8 cellular contexts compared by ENCODE assay signal in the genomic region with DNA sequence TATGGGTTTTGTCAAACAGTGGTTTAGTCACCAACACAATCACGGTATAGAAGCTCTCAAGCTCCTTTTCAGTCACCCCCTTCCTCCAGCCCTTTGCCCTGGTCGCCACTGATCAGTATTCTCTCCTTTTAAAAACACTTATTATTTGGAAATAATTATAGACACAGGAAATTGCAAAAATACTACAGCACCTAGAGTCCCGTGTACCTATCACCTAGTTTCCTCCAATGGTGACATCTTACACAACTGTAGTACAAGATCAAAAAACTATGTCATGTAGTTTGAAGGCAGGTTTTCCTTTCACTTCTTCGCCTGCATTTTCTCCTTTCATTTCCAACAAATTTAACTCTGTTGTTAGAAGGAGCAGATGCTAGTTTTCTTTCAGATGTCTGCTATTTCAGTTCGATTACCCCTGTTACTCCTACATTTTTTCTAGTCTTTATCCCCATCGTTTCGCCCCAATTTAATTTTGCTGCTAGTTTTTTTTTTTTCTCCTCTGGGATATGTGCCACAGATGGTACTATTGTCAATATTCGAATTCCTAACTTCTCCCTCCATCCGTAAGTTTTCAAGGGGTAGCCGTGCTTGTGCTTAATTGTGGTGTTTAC. TPM values are rescaled to one million over a fixed set of nuclear protein-coding genes. Genes with fewer than 3 reads are reported as not detected.
DNase-seq lines count a peak whose midpoint lies in the region; ATAC-seq and TF ChIP-seq lines count a peak whose summit lies in the region.

No MANE protein-coding gene starts in this region.

- intact Hi-C loops in ascending aorta (cut with DNase I): loop anchor here (5.0 to 10.0 kb wide), 3 partner anchors 464 to 736 kb away; a partner anchor contains a TSS

- H3K4me3 ChIP-seq in BLaER1 treated with 17β-estradiol and CSF1 and Interleukin-3, amounts not matched to agents 10 nM and 100 nM: peak overlapping the region; percentile 64 to 88 (median 80)
- H3K4me3 ChIP-seq in ascending aorta: peak overlapping the region; percentile 81 to 85
- H3K4me3 ChIP-seq in smooth muscle cell: peak overlapping the region; percentile 66

- no peaks in the 10 kb centered on the region for H3F3A ChIP-seq in smooth muscle cell (ENCODE audit: low read depth)

- TF ChIP-seq CTCF in ascending aorta (IDR thresholded peaks at IDR 0.05) (no peak), smooth muscle cell (IDR thresholded peaks at IDR 0.05; ENCODE audit: borderline replicate concordance, insufficient read depth, poor library complexity, severe bottlenecking) (no peak)

- peak; percentile 5 for DNase-seq in NCI-H345 (lab: John Stamatoyannopoulos, UW)
- no peak for DNase-seq in ascending aorta (ENCODE audit: low spot score in 2 of 2)
- peak; percentile 82 for DNase-seq in inferior parietal cortex (ENCODE audit: extremely low spot score)
- DNase-seq in smooth muscle cell (lab: John Stamatoyannopoulos, UW; ENCODE audit: unreplicated experiment): no peak
- no peak for DNase-seq in activated CD8-positive, alpha-beta memory T cell treated with anti-CD3 and anti-CD28 coated beads, Interleukin-2, amount 50 U/mL, for 48 hours

- peaks cover 0 to 2% (median 0%) of the 10 kb centered on the region in 11 experiments; a peak in 2 of 22 replicates for H3K9me3 ChIP-seq in BLaER1 treated with 17β-estradiol and CSF1 and Interleukin-3, amounts not matched to agents 10 nM and 100 nM (replicated peaks in 1 of 11)
- no peaks in the 10 kb centered on the region for H3K9me3 ChIP-seq in ascending aorta
- no peaks in the 10 kb centered on the region for H3K9me3 ChIP-seq in smooth muscle cell (replicated peaks; ENCODE audit: low read depth)

- ATAC-seq in GM18870 (IDR thresholded peaks at IDR 0.05; ENCODE audit: unreplicated experiment): peak; percentile 20
- ATAC-seq in GM19397 (IDR thresholded peaks at IDR 0.05; ENCODE audit: unreplicated experiment): no peak

- H3K4me2 ChIP-seq in BLaER1 treated with 17β-estradiol and CSF1 and Interleukin-3, amounts not matched to agents 10 nM and 100 nM: peak overlapping the region; percentile 59 to 82 (median 73)
- peak overlapping the region; percentile 86 for H3K4me2 ChIP-seq in smooth muscle cell

- H3K27me3 ChIP-seq in BLaER1 treated with 17β-estradiol and CSF1 and Interleukin-3, amounts not matched to agents 10 nM and 100 nM: no peaks in the 10 kb centered on the region
- H3K27me3 ChIP-seq in ascending aorta (no peaks in the 10 kb centered on the region), smooth muscle cell (ENCODE audit: low read depth) (no peaks in the 10 kb centered on the region)

- 9% methylated on average over 10 of the region's 10 CpGs for WGBS in smooth muscle cell (ENCODE audit: low lambda C conversion rate)

- H2AFZ ChIP-seq in smooth muscle cell (ENCODE audit: low read depth): peak overlapping the region; percentile 81

- peak overlapping the region; percentile 94 to 99 (median 99) for H3K27ac ChIP-seq in BLaER1 treated with 17β-estradiol and CSF1 and Interleukin-3, amounts not matched to agents 10 nM and 100 nM
- peak overlapping the region; percentile 96 to 100 for H3K27ac ChIP-seq in ascending aorta
- peak overlapping the region; percentile 90 for H3K27ac ChIP-seq in smooth muscle cell (ENCODE audit: low read depth)

- H4K20me1 ChIP-seq in BLaER1 treated with 17β-estradiol and CSF1 and Interleukin-3, amounts not matched to agents 10 nM and 100 nM: no peaks in the 10 kb centered on the region
- no peaks in the 10 kb centered on the region for H4K20me1 ChIP-seq in smooth muscle cell (ENCODE audit: low read depth)

- H3K36me3 ChIP-seq in BLaER1 treated with 17β-estradiol and CSF1 and Interleukin-3, amounts not matched to agents 10 nM and 100 nM: peaks cover 0 to 5% (median 2%) of the 10 kb centered on the region in 11 experiments; a peak in 14 of 22 replicates
- H3K36me3 ChIP-seq in ascending aorta (peaks cover 0 to 2% of the 10 kb centered on the region in 2 donors), smooth muscle cell (ENCODE audit: low read depth) (no peaks in the 10 kb centered on the region)

- H3K79me2 ChIP-seq in smooth muscle cell (ENCODE audit: low read depth): no peaks in the 10 kb centered on the region

- H3K9ac ChIP-seq in BLaER1 treated with 17β-estradiol and CSF1 and Interleukin-3, amounts not matched to agents 10 nM and 100 nM: peak overlapping the region; percentile 92 to 100 (median 99)
- peak overlapping the region; percentile 87 for H3K9ac ChIP-seq in smooth muscle cell (ENCODE audit: low read depth)

- H3K4me1 ChIP-seq in BLaER1 treated with 17β-estradiol and CSF1 and Interleukin-3, amounts not matched to agents 10 nM and 100 nM: peaks cover 10 to 31% (median 18%) of the 10 kb centered on the region in 10 experiments; a peak in 19 of 20 replicates
- H3K4me1 ChIP-seq in ascending aorta: no peaks in the 10 kb centered on the region
- peaks cover 10% of the 10 kb centered on the region for H3K4me1 ChIP-seq in smooth muscle cell (ENCODE audit: low read depth)

RNA-seq across cellular contexts. Expression of a gene that starts 0.6 kb away (rescaled TPM):
- total RNA-seq in ascending aorta (8.4 TPM), smooth muscle cell (2.3 and 7.2 TPM in 2 replicates)
- polyA plus RNA-seq in smooth muscle cell: 9.8 and 12.5 TPM in 2 replicates

Comparison
In these comparisons a context has a peak if more than half of its experiments do, and no peak if none do; other contexts are left out.
1. DNase-seq: peak in NCI-H345 (single experiment) and inferior parietal cortex (single experiment); none in ascending aorta (0 of 2), smooth muscle cell (single experiment) and activated CD8-positive, alpha-beta memory T cell treated with anti-CD3 and anti-CD28 coated beads, Interleukin-2, amount 50 U/mL, for 48 hours (single experiment).
2. Peak in every context shown above with its lines, with median percentiles within 50 percentile points of each other: H3K27ac ChIP-seq and H3K4me3 ChIP-seq.